Comparison of ENCODE assay signal across 19 cellular contexts in genomic region chr3:13333236-13333897, GRCh38.
DNase-seq lines count a peak whose midpoint lies in the region; ATAC-seq and TF ChIP-seq lines count a peak whose summit lies in the region.
"Had no signal": no experiment of that assay in that cellular context is flagged by ENCODE, and none has a peak within 500 bp of the region (broad histone marks: within the 10 kb centered on the region; RNA-seq: fewer than 3 reads in every experiment).

No MANE protein-coding gene starts in this region.

- no peaks in the 10 kb centered on the region for H4K20me1 ChIP-seq in IMR-90 (ENCODE audit: insufficient read depth, low read length)
- no peaks in the 10 kb centered on the region for H4K20me1 ChIP-seq in neural progenitor cell (ENCODE audit: low read depth)

- H3F3A ChIP-seq in neural progenitor cell (ENCODE audit: low read depth), result no peaks in the 10 kb centered on the region

- no peak for DNase-seq in CD8-positive, alpha-beta T cell
- DNase-seq in IMR-90 (no peak), neural progenitor cell (ENCODE audit: low spot score) (no peak), BE2C (no peak), COLO668 (lab: John Stamatoyannopoulos, UW; ENCODE audit: unreplicated experiment) (no peak)
- no peak for DNase-seq in activated naive CD8-positive, alpha-beta T cell treated with anti-CD3 and anti-CD28 coated beads, Interleukin-2, amount 10 ng/mL, durations not matched to agents 7 days and 5 days
- DNase-seq: activated CD8-positive, alpha-beta memory T cell treated with anti-CD3 and anti-CD28 coated beads for 24 hours; amniotic stem cell; effector CD4-positive, alpha-beta T cell; heart left ventricle; NCI-H187 treated with DMSO at 0.1 percent for 48 hours; NCI-H446 treated with DMSO at 0.1 percent for 48 hours; SIG-M5; stimulated activated CD4-positive, alpha-beta T cell treated with anti-CD3 and anti-CD28 coated beads, Interleukin-4, amount 100 ng/mL, for 1 hour had no signal

- peaks cover 93% of the 10 kb centered on the region for H3K36me3 ChIP-seq in CD8-positive, alpha-beta T cell (ENCODE audit: insufficient read depth, low read length)
- no peaks in the 10 kb centered on the region for H3K36me3 ChIP-seq in IMR-90 (ENCODE audit: control insufficient read depth, insufficient read depth, low read length)
- no peaks in the 10 kb centered on the region for H3K36me3 ChIP-seq in neural progenitor cell
- peaks cover 4% of the 10 kb centered on the region; the same call in 1 of the 2 replicates for H3K36me3 ChIP-seq in BE2C

- H2AK9ac ChIP-seq in IMR-90 (replicated peaks; ENCODE audit: low read depth, low read length, poor library complexity), result peak overlapping the region; percentile 28

- ATAC-seq in CD8-positive, alpha-beta T cell, result no peak
- ATAC-seq in IMR-90 (ENCODE audit: low read depth), result no peak
- ATAC-seq in activated naive CD8-positive, alpha-beta T cell treated with anti-CD3 and anti-CD28 coated beads, Interleukin-2, amount 10 ng/mL, durations not matched to agents 7 days and 5 days (ENCODE audit: low read depth), result no peak
- ATAC-seq in GM21390 (IDR thresholded peaks at IDR 0.05; ENCODE audit: unreplicated experiment), result no peak
- ATAC-seq: heart left ventricle, HepG2 had no signal

- in situ Hi-C loops in IMR-90 (cut with MboI; ENCODE audit: low sequenced_read_pairs), result no loop called here

- intact Hi-C loops in CD8-positive, alpha-beta T cell (cut with DNase I, micrococcal nuclease), result no loop called here
- intact Hi-C loops in IMR-90 (cut with micrococcal nuclease), result no loop called here

- H3K23ac ChIP-seq in IMR-90 (ENCODE audit: low read depth, low read length), result no peak overlapping the region

- no peaks in the 10 kb centered on the region for H3K4me1 ChIP-seq in CD8-positive, alpha-beta T cell (ENCODE audit: insufficient read depth, low read length)
- H3K4me1 ChIP-seq in IMR-90 (ENCODE audit: control insufficient read depth, insufficient read depth, low read length) (no peaks in the 10 kb centered on the region), neural progenitor cell (no peaks in the 10 kb centered on the region), BE2C (no peaks in the 10 kb centered on the region)
- H3K4me1 ChIP-seq: heart left ventricle, suprapubic skin had no signal

- no peak overlapping the region for H2BK20ac ChIP-seq in IMR-90 (ENCODE audit: low read depth, low read length)

- H3K14ac ChIP-seq in IMR-90 (replicated peaks; ENCODE audit: low read depth, low read length), result no peak overlapping the region

- no peak overlapping the region for H3K18ac ChIP-seq in IMR-90 (ENCODE audit: low read depth, low read length)

- no peak overlapping the region for H3K4me3 ChIP-seq in CD8-positive, alpha-beta T cell (ENCODE audit: low read depth, low read length)
- H3K4me3 ChIP-seq in IMR-90 (ENCODE audit: insufficient read depth, low read depth, low read length) (no peak overlapping the region), neural progenitor cell (no peak overlapping the region), BE2C (ENCODE audit: low read depth, low read length) (no peak overlapping the region)
- H3K4me3 ChIP-seq: heart left ventricle, skin epidermis, suprapubic skin had no signal

- H3K4me1 Mint-ChIP-seq in CD8-positive, alpha-beta T cell (ENCODE audit: low read depth), result peaks cover 4% of the 10 kb centered on the region
- H3K4me1 Mint-ChIP-seq in activated naive CD8-positive, alpha-beta T cell treated with anti-CD3 and anti-CD28 coated beads, Interleukin-2, amount 10 ng/mL, durations not matched to agents 7 days and 5 days, result peaks cover 2% of the 10 kb centered on the region
- H3K4me1 Mint-ChIP-seq in neural progenitor cell, result peaks cover 10% of the 10 kb centered on the region

- H2AFZ ChIP-seq in IMR-90 (replicated peaks; ENCODE audit: low read length, poor library complexity) (no peak overlapping the region), neural progenitor cell (replicated peaks) (no peak overlapping the region)

- no peak overlapping the region for H2BK15ac ChIP-seq in IMR-90 (ENCODE audit: low read depth, low read length)

- H3K9me1 ChIP-seq in IMR-90 (ENCODE audit: insufficient read depth, low read length), result no peaks in the 10 kb centered on the region

- POLR2A ChIA-PET in CD8-positive, alpha-beta T cell (lab: Charles Lee), result interaction anchor here (1.7 kb wide), 1 partner anchor 11 kb away, joined by 6 read pairs; no protein-coding TSS in a partner anchor
- POLR2A ChIA-PET in IMR-90 (lab: Charles Lee; ENCODE audit: unreplicated experiment), result no interaction called here
- POLR2A ChIA-PET in activated naive CD8-positive, alpha-beta T cell treated with anti-CD3 and anti-CD28 coated beads, Interleukin-2, amount 10 ng/mL, durations not matched to agents 7 days and 5 days (lab: Charles Lee), result no interaction called here

- no peak for TF ChIP-seq CTCF in CD8-positive, alpha-beta T cell (IDR thresholded peaks at IDR 0.05)
- TF ChIP-seq CTCF in IMR-90 (conservative IDR thresholded peaks at IDR 0.05; ENCODE audit: low read depth, low read length) (no peak), neural progenitor cell (IDR thresholded peaks at IDR 0.05) (no peak), BE2C (IDR thresholded peaks at IDR 0.05; ENCODE audit: low read depth, low read length) (no peak)

- H3K4ac ChIP-seq in IMR-90 (ENCODE audit: low read depth, low read length), result no peak overlapping the region

- H3K9ac ChIP-seq in IMR-90 (ENCODE audit: low read depth, low read length) (no peak overlapping the region), neural progenitor cell (no peak overlapping the region)

- no peak overlapping the region for H3K4me2 ChIP-seq in IMR-90 (ENCODE audit: low read depth, low read length)
- H3K4me2 ChIP-seq in neural progenitor cell, result no peak overlapping the region

- H2BK5ac ChIP-seq in IMR-90 (ENCODE audit: low read depth, low read length, poor library complexity, severe bottlenecking), result no peak overlapping the region

- peak overlapping the region; percentile 34 for H3K27ac Mint-ChIP-seq in CD8-positive, alpha-beta T cell
- H3K27ac Mint-ChIP-seq in activated naive CD8-positive, alpha-beta T cell treated with anti-CD3 and anti-CD28 coated beads, Interleukin-2, amount 10 ng/mL, durations not matched to agents 7 days and 5 days, result peak overlapping the region; percentile 51
- H3K27ac Mint-ChIP-seq in neural progenitor cell, result peak overlapping the region; percentile 82
- H3K27ac Mint-ChIP-seq: T-helper 1 cell treated with Interleukin-12 subunit alpha and Interleukin-12 subunit beta and Interleukin-4 antibody, amounts not matched to agents 30 μg/mL and 1 μg/mL, for 36 hours had no signal

- no peak for TF ChIP-seq RAD21 in IMR-90 (IDR thresholded peaks at IDR 0.05; ENCODE audit: low read length)

- H3K27me3 ChIP-seq in CD8-positive, alpha-beta T cell (ENCODE audit: insufficient read depth, low read length), result no peaks in the 10 kb centered on the region
- H3K27me3 ChIP-seq in IMR-90 (ENCODE audit: control insufficient read depth, insufficient read depth, low read length), result peaks cover 28% of the 10 kb centered on the region
- H3K27me3 ChIP-seq in neural progenitor cell, result no peaks in the 10 kb centered on the region
- H3K27me3 ChIP-seq in BE2C, result no peaks in the 10 kb centered on the region
- H3K27me3 ChIP-seq: heart left ventricle, suprapubic skin had no signal

- dilution Hi-C loops in IMR-90 (cut with HindIII; ENCODE audit: low sequenced_read_pairs, unreplicated experiment), result no loop called here

- H2BK120ac ChIP-seq in IMR-90 (ENCODE audit: low read depth, low read length), result no peak overlapping the region

- H3K79me1 ChIP-seq in IMR-90 (ENCODE audit: low read depth in 1 of 2, low read length in 2 of 2), result no peaks in the 10 kb centered on the region

- H3K79me2 ChIP-seq in neural progenitor cell (ENCODE audit: low read depth), result no peaks in the 10 kb centered on the region

- H2AK5ac ChIP-seq in IMR-90 (ENCODE audit: low read depth, low read length), result no peak overlapping the region

- no peak overlapping the region for H4K8ac ChIP-seq in IMR-90 (ENCODE audit: low read depth in 2 of 2, low read length in 2 of 2)

- no peak overlapping the region for H4K91ac ChIP-seq in IMR-90 (ENCODE audit: insufficient read depth, low read depth, low read length)

- H3K27ac ChIP-seq in CD8-positive, alpha-beta T cell (ENCODE audit: low read depth, low read length), result no peak overlapping the region
- H3K27ac ChIP-seq in IMR-90 (ENCODE audit: insufficient read depth, low read length), result no peak overlapping the region
- H3K27ac ChIP-seq in neural progenitor cell, result no peak overlapping the region
- H3K27ac ChIP-seq: heart left ventricle, skin epidermis, suprapubic skin had no signal

- no TSS peak for BruUV-seq in IMR-90 (replicated peaks; lab: Mats Ljungman, UMichigan)

- no peaks in the 10 kb centered on the region for H3K27me3 Mint-ChIP-seq in CD8-positive, alpha-beta T cell (ENCODE audit: low read depth)
- H3K27me3 Mint-ChIP-seq in activated naive CD8-positive, alpha-beta T cell treated with anti-CD3 and anti-CD28 coated beads, Interleukin-2, amount 10 ng/mL, durations not matched to agents 7 days and 5 days, result no peaks in the 10 kb centered on the region
- H3K27me3 Mint-ChIP-seq in neural progenitor cell (ENCODE audit: insufficient read depth, low read depth), result peaks cover 4% of the 10 kb centered on the region

- WGBS in IMR-90 (ENCODE audit: extremely low coverage in 2 of 2, insufficient read length in 1 of 2), 2 experiments, result 47% methylated on average over 3 of the region's 14 CpGs; no CpG with 5 or more reads in 1 of the 2 experiments

- H3K4me3 Mint-ChIP-seq in CD8-positive, alpha-beta T cell, result no peak overlapping the region
- no peak overlapping the region for H3K4me3 Mint-ChIP-seq in activated naive CD8-positive, alpha-beta T cell treated with anti-CD3 and anti-CD28 coated beads, Interleukin-2, amount 10 ng/mL, durations not matched to agents 7 days and 5 days
- no peak overlapping the region for H3K4me3 Mint-ChIP-seq in neural progenitor cell
- H3K4me3 Mint-ChIP-seq: T-helper 1 cell treated with Interleukin-12 subunit alpha and Interleukin-12 subunit beta and Interleukin-4 antibody, amounts not matched to agents 30 μg/mL and 1 μg/mL, for 36 hours had no signal

- no peaks in the 10 kb centered on the region for H3K9me3 Mint-ChIP-seq in CD8-positive, alpha-beta T cell
- no peaks in the 10 kb centered on the region for H3K9me3 Mint-ChIP-seq in activated naive CD8-positive, alpha-beta T cell treated with anti-CD3 and anti-CD28 coated beads, Interleukin-2, amount 10 ng/mL, durations not matched to agents 7 days and 5 days
- H3K9me3 Mint-ChIP-seq in neural progenitor cell, result no peaks in the 10 kb centered on the region
- H3K9me3 Mint-ChIP-seq: T-helper 1 cell treated with Interleukin-12 subunit alpha and Interleukin-12 subunit beta and Interleukin-4 antibody, amounts not matched to agents 30 μg/mL and 1 μg/mL, for 36 hours had no signal

- CTCF ChIA-PET in CD8-positive, alpha-beta T cell (lab: Charles Lee), result interaction anchor here (1.5 kb wide), 1 partner anchor 241 kb away, joined by 5 read pairs; no protein-coding TSS in a partner anchor
- CTCF ChIA-PET in IMR-90 (lab: Yijun Ruan, JAX), result interaction anchor here (0.9 kb wide), 1 partner anchor 12 kb away, joined by 4 read pairs; no protein-coding TSS in a partner anchor

- no peak overlapping the region for H3K56ac ChIP-seq in IMR-90 (ENCODE audit: extremely low read depth, insufficient read depth, low read length)

- no peaks in the 10 kb centered on the region for H3K9me3 ChIP-seq in CD8-positive, alpha-beta T cell (ENCODE audit: low read length)
- H3K9me3 ChIP-seq in IMR-90 (ENCODE audit: control insufficient read depth, insufficient read depth, low read length) (no peaks in the 10 kb centered on the region), neural progenitor cell (ENCODE audit: low read depth) (no peaks in the 10 kb centered on the region), BE2C (no peaks in the 10 kb centered on the region)
- H3K9me3 ChIP-seq: heart left ventricle, suprapubic skin had no signal

- H4K5ac ChIP-seq in IMR-90 (ENCODE audit: low read depth, low read length), result no peak overlapping the region

- no peak for TF ChIP-seq POLR2A in IMR-90 (IDR thresholded peaks at IDR 0.05; ENCODE audit: low read depth, low read length)

- H3K36me3 Mint-ChIP-seq in CD8-positive, alpha-beta T cell, result peaks cover 91% of the 10 kb centered on the region
- H3K36me3 Mint-ChIP-seq in activated naive CD8-positive, alpha-beta T cell treated with anti-CD3 and anti-CD28 coated beads, Interleukin-2, amount 10 ng/mL, durations not matched to agents 7 days and 5 days, result peaks cover 19% of the 10 kb centered on the region
- peaks cover 10% of the 10 kb centered on the region for H3K36me3 Mint-ChIP-seq in neural progenitor cell
